Comparison of ENCODE assay signal across 8 cellular contexts in the genomic region with DNA sequence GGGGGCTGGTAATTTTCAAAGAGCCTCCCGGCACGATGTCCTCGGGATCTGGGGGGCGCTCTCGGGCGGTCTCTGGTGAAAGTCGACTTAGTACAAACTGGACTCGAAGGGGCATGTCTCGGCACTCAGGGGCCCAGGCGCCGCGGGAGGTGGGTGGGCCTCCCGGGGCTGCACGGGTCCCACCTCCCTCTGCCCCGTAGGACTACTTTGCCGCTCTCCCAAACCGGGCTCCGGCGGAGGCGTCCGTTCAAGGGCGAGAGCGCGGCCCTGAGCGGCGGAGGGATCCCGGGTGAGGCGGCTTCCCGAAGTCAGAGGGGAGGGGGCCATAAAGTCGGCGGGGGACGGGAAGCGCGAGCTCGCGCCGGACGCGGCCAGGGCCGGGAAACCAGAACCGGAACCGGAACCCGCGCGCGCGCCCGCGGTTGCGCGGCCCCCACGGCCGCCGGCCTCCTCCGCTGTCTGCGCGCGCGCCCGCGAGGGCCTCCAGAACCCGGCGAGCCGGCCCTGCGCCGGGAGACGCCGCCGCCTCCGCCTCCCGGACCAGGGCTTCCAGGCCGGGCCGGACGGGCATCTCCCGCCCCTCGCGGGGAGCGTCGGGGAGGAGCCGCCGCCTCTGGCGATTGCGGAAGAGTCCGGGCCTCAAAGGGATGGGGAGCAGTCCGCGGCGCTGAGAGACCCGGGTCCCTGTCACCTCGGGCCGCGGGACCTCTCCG. TPM values are rescaled to one million over a fixed set of nuclear protein-coding genes. Genes with fewer than 3 reads are reported as not detected.
DNase-seq lines count a peak whose midpoint lies in the region; ATAC-seq and TF ChIP-seq lines count a peak whose summit lies in the region.

A gene with protein sequence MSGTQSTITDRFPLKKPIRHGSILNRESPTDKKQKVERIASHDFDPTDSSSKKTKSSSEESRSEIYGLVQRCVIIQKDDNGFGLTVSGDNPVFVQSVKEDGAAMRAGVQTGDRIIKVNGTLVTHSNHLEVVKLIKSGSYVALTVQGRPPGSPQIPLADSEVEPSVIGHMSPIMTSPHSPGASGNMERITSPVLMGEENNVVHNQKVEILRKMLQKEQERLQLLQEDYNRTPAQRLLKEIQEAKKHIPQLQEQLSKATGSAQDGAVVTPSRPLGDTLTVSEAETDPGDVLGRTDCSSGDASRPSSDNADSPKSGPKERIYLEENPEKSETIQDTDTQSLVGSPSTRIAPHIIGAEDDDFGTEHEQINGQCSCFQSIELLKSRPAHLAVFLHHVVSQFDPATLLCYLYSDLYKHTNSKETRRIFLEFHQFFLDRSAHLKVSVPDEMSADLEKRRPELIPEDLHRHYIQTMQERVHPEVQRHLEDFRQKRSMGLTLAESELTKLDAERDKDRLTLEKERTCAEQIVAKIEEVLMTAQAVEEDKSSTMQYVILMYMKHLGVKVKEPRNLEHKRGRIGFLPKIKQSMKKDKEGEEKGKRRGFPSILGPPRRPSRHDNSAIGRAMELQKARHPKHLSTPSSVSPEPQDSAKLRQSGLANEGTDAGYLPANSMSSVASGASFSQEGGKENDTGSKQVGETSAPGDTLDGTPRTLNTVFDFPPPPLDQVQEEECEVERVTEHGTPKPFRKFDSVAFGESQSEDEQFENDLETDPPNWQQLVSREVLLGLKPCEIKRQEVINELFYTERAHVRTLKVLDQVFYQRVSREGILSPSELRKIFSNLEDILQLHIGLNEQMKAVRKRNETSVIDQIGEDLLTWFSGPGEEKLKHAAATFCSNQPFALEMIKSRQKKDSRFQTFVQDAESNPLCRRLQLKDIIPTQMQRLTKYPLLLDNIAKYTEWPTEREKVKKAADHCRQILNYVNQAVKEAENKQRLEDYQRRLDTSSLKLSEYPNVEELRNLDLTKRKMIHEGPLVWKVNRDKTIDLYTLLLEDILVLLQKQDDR (N-terminal part only) (plus strand): TSS at position 486 of the 713 bp plus-strand sequence. CDS start 831 bp downstream, outside the sequence.

- CTCF ChIA-PET in CD4-positive, alpha-beta T cell (lab: Charles Lee): interaction anchor here (2.5 kb wide), 1 partner anchor 349 kb away, joined by 12 read pairs; no protein-coding TSS in a partner anchor
- CTCF ChIA-PET in OCI-LY7 (lab: Charles Lee; ENCODE audit: unreplicated experiment): no interaction called here

- peak; percentile 42 for ATAC-seq in CD4-positive, alpha-beta T cell (ENCODE audit: poor library complexity)
- ATAC-seq in GM19438 (IDR thresholded peaks at IDR 0.05; ENCODE audit: low read depth, unreplicated experiment): peak; percentile 60

- H3K79me2 ChIP-seq in OCI-LY7 (ENCODE audit: insufficient read depth, low read depth, low read length): peaks cover 26% of the 10 kb centered on the region; the same call in 1 of the 2 replicates

- H3K9ac ChIP-seq in mucosa of rectum (ENCODE audit: low read depth in 1 of 2, low read length in 2 of 2): peak within 1 kb of the TSS; percentile 83 to 89

- no peak within 1 kb of the TSS for H3K27ac Mint-ChIP-seq in CD4-positive, alpha-beta T cell
- peak within 1 kb of the TSS; percentile 72 for H3K27ac Mint-ChIP-seq in activated T-cell treated with anti-CD3 and anti-CD28 coated beads, Interleukin-2, amount 50 U/mL, for 24 hours

- peak within 1 kb of the TSS; percentile 89 for H3K4me3 Mint-ChIP-seq in CD4-positive, alpha-beta T cell
- peak within 1 kb of the TSS; percentile 84 for H3K4me3 Mint-ChIP-seq in activated T-cell treated with anti-CD3 and anti-CD28 coated beads, Interleukin-2, amount 50 U/mL, for 24 hours

- peak; percentile 30 to 72 (median 55) for DNase-seq in CD4-positive, alpha-beta T cell
- DNase-seq in HT1080 (ENCODE audit: low read depth): peak; percentile 91
- peak; percentile 94 for DNase-seq in OCI-LY7 (ENCODE audit: low spot score)
- peak; percentile 90 for DNase-seq in activated T-cell treated with anti-CD3 and anti-CD28 coated beads, Interleukin-2, amount 50 U/mL, for 24 hours
- peak; percentile 96 to 97 for DNase-seq in erythroblast (lab: John Stamatoyannopoulos, UW)
- DNase-seq in stimulated activated CD8-positive, alpha-beta memory T cell treated with anti-CD3 and anti-CD28 coated beads, Interleukin-4, amount 100 ng/mL, for 24 hours (ENCODE audit: low read depth): peak; percentile 77

- H4K20me1 ChIP-seq in OCI-LY7 (ENCODE audit: insufficient read depth, low read length): peaks cover 23% of the 10 kb centered on the region

- no peaks in the 10 kb centered on the region for H3K9me3 Mint-ChIP-seq in CD4-positive, alpha-beta T cell
- H3K9me3 Mint-ChIP-seq in activated T-cell treated with anti-CD3 and anti-CD28 coated beads, Interleukin-2, amount 50 U/mL, for 24 hours: no peaks in the 10 kb centered on the region

- peaks cover 67% of the 10 kb centered on the region for H3K27me3 Mint-ChIP-seq in CD4-positive, alpha-beta T cell
- peaks cover 53% of the 10 kb centered on the region for H3K27me3 Mint-ChIP-seq in activated T-cell treated with anti-CD3 and anti-CD28 coated beads, Interleukin-2, amount 50 U/mL, for 24 hours

- H2AFZ ChIP-seq in OCI-LY7 (ENCODE audit: low read length): peak within 1 kb of the TSS; percentile 71

- intact Hi-C loops in CD4-positive, alpha-beta T cell (cut with DNase I, micrococcal nuclease): loop anchor here (1.0 to 10.0 kb wide), 6 partner anchors 8 to 776 kb away; no protein-coding TSS in a partner anchor
- intact Hi-C loops in OCI-LY7 (cut with micrococcal nuclease; ENCODE audit: unreplicated experiment): loop anchor here (1.0 to 10.0 kb wide), 5 partner anchors 8 to 617 kb away; no protein-coding TSS in a partner anchor

- POLR2A ChIA-PET in CD4-positive, alpha-beta T cell (lab: Charles Lee): interaction anchor here (1.3 kb wide), 1 partner anchor 349 kb away, joined by 3 read pairs; no protein-coding TSS in a partner anchor
- POLR2A ChIA-PET in OCI-LY7 (lab: Charles Lee): interaction anchor here (0.6 kb wide), 2 partner anchors 765 to 1014 kb away, joined by 3 to 4 read pairs; a partner anchor contains a TSS

- H3K27me3 ChIP-seq in CD4-positive, alpha-beta T cell (ENCODE audit: control insufficient read depth, insufficient read depth, low read length): peaks cover 53% of the 10 kb centered on the region
- H3K27me3 ChIP-seq in mucosa of rectum (ENCODE audit: control insufficient read depth in 2 of 2, insufficient read depth in 2 of 2, low read length in 2 of 2): no peaks in the 10 kb centered on the region

- H3K36me3 Mint-ChIP-seq in CD4-positive, alpha-beta T cell (ENCODE audit: low read depth): no peaks in the 10 kb centered on the region
- peaks cover 4% of the 10 kb centered on the region for H3K36me3 Mint-ChIP-seq in activated T-cell treated with anti-CD3 and anti-CD28 coated beads, Interleukin-2, amount 50 U/mL, for 24 hours (ENCODE audit: low read depth)

- H3K4me1 ChIP-seq in OCI-LY7 (ENCODE audit: insufficient read depth, low read length, poor library complexity, severe bottlenecking) (peaks cover 31% of the 10 kb centered on the region), mucosa of rectum (ENCODE audit: control insufficient read depth in 2 of 2, insufficient read depth in 2 of 2, low read length in 2 of 2) (peaks cover 12 to 21% of the 10 kb centered on the region in 2 donors)

- H3K9me2 ChIP-seq in OCI-LY7 (ENCODE audit: insufficient read depth, low read length): no peaks in the 10 kb centered on the region

- H3K4me2 ChIP-seq in OCI-LY7 (ENCODE audit: low read length): peak within 1 kb of the TSS; percentile 91

- peak within 1 kb of the TSS; percentile 79 for H3K4me3 ChIP-seq in OCI-LY7 (ENCODE audit: low read depth, low read length, poor library complexity, severe bottlenecking)
- H3K4me3 ChIP-seq in mucosa of rectum (ENCODE audit: low read length in 2 of 2): peak within 1 kb of the TSS; percentile 91 to 92

- no peaks in the 10 kb centered on the region for H3K36me3 ChIP-seq in OCI-LY7 (ENCODE audit: insufficient read depth, low read length)
- no peaks in the 10 kb centered on the region for H3K36me3 ChIP-seq in mucosa of rectum (ENCODE audit: control insufficient read depth in 2 of 2, insufficient read depth in 2 of 2, low read length in 2 of 2)

- no peak for TF ChIP-seq CTCF in CD4-positive, alpha-beta T cell (IDR thresholded peaks at IDR 0.05)
- peak; percentile 83 for TF ChIP-seq CTCF in OCI-LY7 (conservative IDR thresholded peaks at IDR 0.05; ENCODE audit: low read length)

- peaks cover 30% of the 10 kb centered on the region for H3K4me1 Mint-ChIP-seq in CD4-positive, alpha-beta T cell (ENCODE audit: low read depth)
- H3K4me1 Mint-ChIP-seq in activated T-cell treated with anti-CD3 and anti-CD28 coated beads, Interleukin-2, amount 50 U/mL, for 24 hours (ENCODE audit: low read depth): peaks cover 45% of the 10 kb centered on the region

- no peak within 1 kb of the TSS for H3K27ac ChIP-seq in CD4-positive, alpha-beta T cell (ENCODE audit: low read depth, low read length)
- H3K27ac ChIP-seq in OCI-LY7 (ENCODE audit: low read depth, low read length, poor library complexity, severe bottlenecking): no peak within 1 kb of the TSS
- H3K27ac ChIP-seq in mucosa of rectum (ENCODE audit: low read depth in 2 of 2, low read length in 2 of 2): peak within 1 kb of the TSS; percentile 87 to 94

- peak; percentile 78 for TF ChIP-seq POLR2A in erythroblast (IDR thresholded peaks at IDR 0.05; ENCODE audit: low read length)

- H3K9me3 ChIP-seq in CD4-positive, alpha-beta T cell (ENCODE audit: control insufficient read depth, low read length): no peaks in the 10 kb centered on the region
- H3K9me3 ChIP-seq in OCI-LY7 (ENCODE audit: low read length) (no peaks in the 10 kb centered on the region), mucosa of rectum (ENCODE audit: control insufficient read depth in 2 of 2, low read length in 2 of 2) (no peaks in the 10 kb centered on the region)

- no TSS peak for BruUV-seq in OCI-LY7 (replicated peaks; lab: Mats Ljungman, UMichigan)

RNA-seq across cellular contexts. Expression of the gene that starts here (rescaled TPM):
- 1 to 10 TPM; 3.6 TPM for total RNA-seq in CD4-positive, alpha-beta T cell
- 29.1 and 38.3 TPM in 2 replicates for total RNA-seq in HT1080 (2014; rRNA removed; shearing (Covaris generic))
- 18.9 and 27.0 TPM in 2 replicates for polyA plus RNA-seq in HT1080 (2015; cell fraction: cytosol; rRNA removed)
- 24.9 and 26.2 TPM in 2 replicates for polyA plus RNA-seq in HT1080 (2015; cell fraction: nucleus; rRNA removed)
- 16.1 and 22.4 TPM in 2 replicates for total RNA-seq in OCI-LY7 (2014; rRNA removed; shearing (Covaris generic))
- total RNA-seq in OCI-LY7 (2022): 31.8 and 38.3 TPM in 2 replicates

Comparison
In these comparisons a context has a peak if more than half of its experiments do, and no peak if none do; other contexts are left out.
1. H3K27ac ChIP-seq: peak in mucosa of rectum (2 of 2); none in CD4-positive, alpha-beta T cell (single experiment) and OCI-LY7 (single experiment).
2. Peak in every context shown above with its lines, with median percentiles within 50 percentile points of each other: DNase-seq.